ENCODE assay signal across 8 cellular contexts in genomic region chr10:123147635-123148413, GRCh38. TPM values are rescaled to one million over a fixed set of nuclear protein-coding genes. Genes with fewer than 3 reads are reported as not detected.
DNase-seq lines count a peak whose midpoint lies in the region; ATAC-seq and TF ChIP-seq lines count a peak whose summit lies in the region.

HMX2 (plus strand) TSS chr10:123148136; CDS start chr10:123148379, 243 bp downstream.

- H3K27ac ChIP-seq in heart left ventricle, result no peak within 1 kb of the TSS

- peak; percentile 56 for DNase-seq in GM12865 (ENCODE audit: low read depth)
- no peak for DNase-seq in natural killer cell treated with Interleukin-12 subunit alpha and Interleukin-12 subunit beta and Interleukin-15 and Interleukin-18, amount 100 ng/mL, for 72 hours (ENCODE audit: low spot score)
- no peak for DNase-seq in C1 segment of cervical spinal cord (lab: John Stamatoyannopoulos, UW)
- DNase-seq in heart left ventricle, result no peak

- peak; percentile 31 for ATAC-seq in activated T-helper 17 cell treated with anti-CD3 and anti-CD28 coated beads, Interleukin-2, amount 50 U/mL, for 72 hours (replicated peaks)
- peak; percentile 50 to 65 for ATAC-seq in natural killer cell treated with Interleukin-12 subunit alpha and Interleukin-12 subunit beta and Interleukin-15 and Interleukin-18, amount 100 ng/mL, for 72 hours
- no peak for ATAC-seq in GM21381 (IDR thresholded peaks at IDR 0.05; ENCODE audit: unreplicated experiment)
- no peak for ATAC-seq in heart left ventricle
- no peak for ATAC-seq in GM19023 (IDR thresholded peaks at IDR 0.05; ENCODE audit: unreplicated experiment)

- H3K9me3 ChIP-seq in heart left ventricle, result no peaks in the 10 kb centered on the region

- peaks cover 78 to 100% (median 98%) of the 10 kb centered on the region in 9 donors for H3K27me3 ChIP-seq in heart left ventricle

- TF ChIP-seq CTCF in GM12865 (IDR thresholded peaks at IDR 0.05; ENCODE audit: insufficient read depth, low read depth, low read length, missing control alignments), result no peak
- no peak for TF ChIP-seq CTCF in heart left ventricle (IDR thresholded peaks at IDR 0.05)

- no peaks in the 10 kb centered on the region for H3K36me3 ChIP-seq in heart left ventricle

- 1 to 3% (median 2%) methylated on average over 31 to 64 of the region's 64 CpGs for WGBS in heart left ventricle, 4 donors

- H3K4me3 Mint-ChIP-seq in IgD-negative memory B cell, result peak within 1 kb of the TSS; percentile 63 to 88 (median 78)
- peak within 1 kb of the TSS; percentile 68 for H3K4me3 Mint-ChIP-seq in activated T-helper 17 cell treated with anti-CD3 and anti-CD28 coated beads, Interleukin-2, amount 50 U/mL, for 72 hours
- H3K4me3 Mint-ChIP-seq in natural killer cell treated with Interleukin-12 subunit alpha and Interleukin-12 subunit beta and Interleukin-15 and Interleukin-18, amount 100 ng/mL, for 72 hours, result peak within 1 kb of the TSS; percentile 57

- intact Hi-C loops in heart left ventricle (cut with DNase I), result no loop called here

- peak within 1 kb of the TSS; percentile 34 for H3K4me3 ChIP-seq in GM12865 (ENCODE audit: low read depth, low read length)
- H3K4me3 ChIP-seq in heart left ventricle, result peak within 1 kb of the TSS in 3 of 12 donors; percentile 7 to 38 (median 19)

- H3K27me3 Mint-ChIP-seq in IgD-negative memory B cell, result peaks cover 69% of the 10 kb centered on the region
- H3K27me3 Mint-ChIP-seq in activated T-helper 17 cell treated with anti-CD3 and anti-CD28 coated beads, Interleukin-2, amount 50 U/mL, for 72 hours, result peaks cover 49% of the 10 kb centered on the region
- peaks cover 43 to 53% of the 10 kb centered on the region in 2 donors for H3K27me3 Mint-ChIP-seq in natural killer cell treated with Interleukin-12 subunit alpha and Interleukin-12 subunit beta and Interleukin-15 and Interleukin-18, amount 100 ng/mL, for 72 hours

- TF ChIP-seq POLR2A in heart left ventricle (IDR thresholded peaks at IDR 0.05), result no peak

- H3K4me1 ChIP-seq in heart left ventricle, result peaks cover 0 to 53% (median 31%) of the 10 kb centered on the region in 12 donors

- peak within 1 kb of the TSS; percentile 91 to 96 (median 94) for H3K27ac Mint-ChIP-seq in IgD-negative memory B cell
- no peak within 1 kb of the TSS for H3K27ac Mint-ChIP-seq in activated T-helper 17 cell treated with anti-CD3 and anti-CD28 coated beads, Interleukin-2, amount 50 U/mL, for 72 hours
- H3K27ac Mint-ChIP-seq in natural killer cell treated with Interleukin-12 subunit alpha and Interleukin-12 subunit beta and Interleukin-15 and Interleukin-18, amount 100 ng/mL, for 72 hours, result peak within 1 kb of the TSS in 1 of 2 donors; percentile 41

- peaks cover 2% of the 10 kb centered on the region for H3K36me3 Mint-ChIP-seq in IgD-negative memory B cell
- peaks cover 6% of the 10 kb centered on the region for H3K36me3 Mint-ChIP-seq in activated T-helper 17 cell treated with anti-CD3 and anti-CD28 coated beads, Interleukin-2, amount 50 U/mL, for 72 hours (ENCODE audit: low read depth)
- H3K36me3 Mint-ChIP-seq in natural killer cell treated with Interleukin-12 subunit alpha and Interleukin-12 subunit beta and Interleukin-15 and Interleukin-18, amount 100 ng/mL, for 72 hours, result peaks cover 5% of the 10 kb centered on the region

- peaks cover 19 to 42% (median 20%) of the 10 kb centered on the region in 3 donors for H3K4me1 Mint-ChIP-seq in IgD-negative memory B cell
- H3K4me1 Mint-ChIP-seq in activated T-helper 17 cell treated with anti-CD3 and anti-CD28 coated beads, Interleukin-2, amount 50 U/mL, for 72 hours, result peaks cover 16% of the 10 kb centered on the region
- peaks cover 21 to 28% of the 10 kb centered on the region in 2 donors for H3K4me1 Mint-ChIP-seq in natural killer cell treated with Interleukin-12 subunit alpha and Interleukin-12 subunit beta and Interleukin-15 and Interleukin-18, amount 100 ng/mL, for 72 hours (ENCODE audit: low read depth in 2 of 2)

- H3K9me3 Mint-ChIP-seq in IgD-negative memory B cell, result peaks cover 0 to 11% (median 1%) of the 10 kb centered on the region in 3 donors
- H3K9me3 Mint-ChIP-seq in activated T-helper 17 cell treated with anti-CD3 and anti-CD28 coated beads, Interleukin-2, amount 50 U/mL, for 72 hours, result no peaks in the 10 kb centered on the region
- no peaks in the 10 kb centered on the region for H3K9me3 Mint-ChIP-seq in natural killer cell treated with Interleukin-12 subunit alpha and Interleukin-12 subunit beta and Interleukin-15 and Interleukin-18, amount 100 ng/mL, for 72 hours

RNA-seq across cellular contexts. Expression of gene HMX2, which starts in this region (rescaled TPM):
- polyA plus RNA-seq in IgD-negative memory B cell, result not detected
- under 1 TPM in 1 of 2 donors, not detected in 1; 0.19 TPM for total RNA-seq in activated T-helper 17 cell treated with anti-CD3 and anti-CD28 coated beads, Interleukin-2, amount 50 U/mL, for 72 hours
- total RNA-seq in natural killer cell treated with Interleukin-12 subunit alpha and Interleukin-12 subunit beta and Interleukin-15 and Interleukin-18, amount 100 ng/mL, for 72 hours, result not detected
- total RNA-seq in heart left ventricle, result not detected
- not detected for polyA plus RNA-seq in heart left ventricle

Comparison
In these comparisons a context has a peak if more than half of its experiments do, and no peak if none do; other contexts are left out.
1. Peak in ATAC-seq in activated T-helper 17 cell treated with anti-CD3 and anti-CD28 coated beads, Interleukin-2, amount 50 U/mL, for 72 hours; RNA of the gene not detected or under 1 TPM.
2. Peak in ATAC-seq in natural killer cell treated with Interleukin-12 subunit alpha and Interleukin-12 subunit beta and Interleukin-15 and Interleukin-18, amount 100 ng/mL, for 72 hours; RNA of the gene not detected or under 1 TPM.